1 cellular context compared by ENCODE assay signal in the genomic region with DNA sequence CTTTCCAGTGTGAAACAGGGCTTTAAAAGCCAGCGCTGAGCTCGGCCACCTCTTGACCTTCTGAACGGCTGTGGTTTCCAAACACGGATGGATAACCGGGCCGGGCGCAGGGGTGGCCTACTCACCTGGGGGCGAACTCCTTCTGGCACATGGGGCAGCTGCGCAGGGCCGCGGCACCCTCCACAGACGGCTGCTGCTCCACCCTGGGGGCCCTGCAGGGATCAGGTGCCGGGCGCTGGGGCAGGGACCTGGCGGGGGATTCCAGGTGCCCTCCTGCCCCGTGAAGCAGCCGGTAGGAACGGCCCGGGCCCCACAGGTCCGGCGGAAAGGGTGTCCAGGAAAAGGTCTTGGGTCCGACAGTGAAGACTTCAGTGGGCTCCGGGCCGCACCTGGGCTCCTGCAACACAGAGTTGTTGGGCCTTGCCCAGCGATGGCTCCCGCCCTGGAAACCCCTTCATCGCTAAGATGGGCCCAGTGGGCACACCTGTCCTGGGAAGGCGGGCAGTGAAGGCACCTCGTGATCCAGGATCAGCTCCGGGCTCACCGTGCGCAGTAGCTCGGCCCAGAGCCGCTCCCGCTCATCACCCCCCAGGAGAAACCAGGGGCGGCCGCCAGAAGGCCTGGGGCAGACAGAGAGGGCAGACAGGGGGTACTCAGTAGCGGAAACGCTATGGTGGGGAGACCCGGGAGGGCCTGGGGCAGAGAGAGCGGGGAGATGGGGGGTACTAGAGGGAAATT.
TF ChIP-seq lines count a peak whose summit lies in the region.

No MANE protein-coding gene starts in this region.

TF ChIP-seq in K562, 482 proteins besides CTCF, POLR2A, EP300 and RAD21 (continued from another document):
- TF ChIP-seq, protein P1, sequence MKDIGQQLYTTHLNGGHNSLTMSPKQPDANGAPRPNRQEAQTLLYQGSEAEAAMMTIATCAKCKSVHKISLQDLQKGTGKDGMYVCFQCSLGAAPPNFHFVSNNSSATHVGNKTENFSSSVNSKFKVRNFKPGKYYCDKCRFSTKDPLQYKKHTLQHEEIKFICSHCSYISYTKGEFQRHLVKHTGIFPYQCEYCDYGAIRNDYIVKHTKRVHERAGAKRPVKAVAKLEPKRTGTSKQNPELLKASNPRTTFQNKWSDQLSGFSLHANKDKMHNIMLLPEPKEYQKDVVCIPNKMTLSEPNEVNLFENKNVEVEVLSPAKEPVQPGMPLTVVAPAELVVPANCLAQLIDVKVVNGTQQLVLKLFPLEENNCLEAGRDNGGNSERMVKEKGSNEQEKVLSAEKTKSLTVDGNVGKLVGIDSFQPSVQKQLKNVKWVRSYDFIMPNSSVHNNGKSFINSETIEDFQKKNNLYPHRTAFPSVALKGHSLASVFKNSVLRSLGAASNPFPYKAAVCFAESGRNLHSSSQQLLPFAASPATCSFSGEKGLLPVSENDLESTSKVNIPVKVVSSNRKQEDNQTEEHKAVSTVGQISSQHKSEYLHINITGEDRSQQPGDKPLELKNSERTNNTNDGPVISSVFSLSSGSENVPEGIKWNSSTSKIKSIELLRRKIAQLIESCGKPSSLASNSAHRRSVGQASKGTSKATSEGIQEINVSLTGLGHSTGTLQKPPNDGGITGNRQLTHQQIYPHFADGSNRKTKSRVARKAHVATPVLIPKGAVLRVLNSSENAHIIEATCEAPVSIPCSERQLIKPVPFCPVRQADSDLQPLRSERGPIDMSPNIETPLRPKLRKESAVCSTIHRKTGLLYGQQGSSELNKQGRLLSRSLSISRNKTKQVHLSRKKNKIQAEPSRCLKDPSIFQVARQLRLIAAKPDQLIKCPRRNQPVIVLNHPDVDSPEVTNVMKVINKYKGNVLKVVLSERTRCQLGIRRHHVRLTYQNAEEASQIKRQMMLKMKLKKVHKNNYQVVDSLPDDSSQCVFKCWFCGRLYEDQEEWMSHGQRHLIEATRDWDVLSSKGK (CRISPR knock-in tag; IDR thresholded peaks at IDR 0.05) = no peak
- TF ChIP-seq POLR2G (IDR thresholded peaks at IDR 0.05; ENCODE audit: low read depth, low read length) = peak; percentile 67; the same call in 1 of the 2 replicates
- TF ChIP-seq CC2D1A (IDR thresholded peaks at IDR 0.05) = no peak
- TF ChIP-seq SOX6 (IDR thresholded peaks at IDR 0.05) = no peak
- TF ChIP-seq RBFOX2 (IDR thresholded peaks at IDR 0.05; ENCODE audit: low read depth, low read length) = peak; percentile 67
- TF ChIP-seq PCBP1 (IDR thresholded peaks at IDR 0.05; ENCODE audit: low read depth, low read length, poor library complexity, severe bottlenecking) = no peak
- TF ChIP-seq DACH1 (IDR thresholded peaks at IDR 0.05; ENCODE audit: partially characterized antibody) = no peak
- TF ChIP-seq NRF1 (conservative IDR thresholded peaks at IDR 0.05 in 1 of 2, IDR thresholded peaks at IDR 0.05 in 1 of 2) = peak; percentile 59 to 65
- TF ChIP-seq BACH1 (tag; IDR thresholded peaks at IDR 0.05) = no peak
- peak; percentile 72 for TF ChIP-seq ZFX (CRISPR knock-in tag; IDR thresholded peaks at IDR 0.05)
- TF ChIP-seq RCOR1 (IDR thresholded peaks at IDR 0.05; ENCODE audit: borderline replicate concordance in 1 of 2, low read depth in 2 of 2, low read length in 2 of 2) = no peak
- TF ChIP-seq CBX8 (IDR thresholded peaks at IDR 0.05; ENCODE audit: borderline replicate concordance, extremely low read depth, low read depth, low read length, poor library complexity, severe bottlenecking) = no peak
- TF ChIP-seq, protein P2, sequence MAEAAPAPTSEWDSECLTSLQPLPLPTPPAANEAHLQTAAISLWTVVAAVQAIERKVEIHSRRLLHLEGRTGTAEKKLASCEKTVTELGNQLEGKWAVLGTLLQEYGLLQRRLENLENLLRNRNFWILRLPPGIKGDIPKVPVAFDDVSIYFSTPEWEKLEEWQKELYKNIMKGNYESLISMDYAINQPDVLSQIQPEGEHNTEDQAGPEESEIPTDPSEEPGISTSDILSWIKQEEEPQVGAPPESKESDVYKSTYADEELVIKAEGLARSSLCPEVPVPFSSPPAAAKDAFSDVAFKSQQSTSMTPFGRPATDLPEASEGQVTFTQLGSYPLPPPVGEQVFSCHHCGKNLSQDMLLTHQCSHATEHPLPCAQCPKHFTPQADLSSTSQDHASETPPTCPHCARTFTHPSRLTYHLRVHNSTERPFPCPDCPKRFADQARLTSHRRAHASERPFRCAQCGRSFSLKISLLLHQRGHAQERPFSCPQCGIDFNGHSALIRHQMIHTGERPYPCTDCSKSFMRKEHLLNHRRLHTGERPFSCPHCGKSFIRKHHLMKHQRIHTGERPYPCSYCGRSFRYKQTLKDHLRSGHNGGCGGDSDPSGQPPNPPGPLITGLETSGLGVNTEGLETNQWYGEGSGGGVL (CRISPR knock-in tag; IDR thresholded peaks at IDR 0.05) = no peak
- no peak for TF ChIP-seq MEF2A (IDR thresholded peaks at IDR 0.05; ENCODE audit: control insufficient read depth, low read depth, low read length)
- TF ChIP-seq CHCHD3 (CRISPR knock-in tag; IDR thresholded peaks at IDR 0.05) = no peak
- TF ChIP-seq LCOR (CRISPR knock-in tag; IDR thresholded peaks at IDR 0.05) = no peak
- TF ChIP-seq, protein P3, sequence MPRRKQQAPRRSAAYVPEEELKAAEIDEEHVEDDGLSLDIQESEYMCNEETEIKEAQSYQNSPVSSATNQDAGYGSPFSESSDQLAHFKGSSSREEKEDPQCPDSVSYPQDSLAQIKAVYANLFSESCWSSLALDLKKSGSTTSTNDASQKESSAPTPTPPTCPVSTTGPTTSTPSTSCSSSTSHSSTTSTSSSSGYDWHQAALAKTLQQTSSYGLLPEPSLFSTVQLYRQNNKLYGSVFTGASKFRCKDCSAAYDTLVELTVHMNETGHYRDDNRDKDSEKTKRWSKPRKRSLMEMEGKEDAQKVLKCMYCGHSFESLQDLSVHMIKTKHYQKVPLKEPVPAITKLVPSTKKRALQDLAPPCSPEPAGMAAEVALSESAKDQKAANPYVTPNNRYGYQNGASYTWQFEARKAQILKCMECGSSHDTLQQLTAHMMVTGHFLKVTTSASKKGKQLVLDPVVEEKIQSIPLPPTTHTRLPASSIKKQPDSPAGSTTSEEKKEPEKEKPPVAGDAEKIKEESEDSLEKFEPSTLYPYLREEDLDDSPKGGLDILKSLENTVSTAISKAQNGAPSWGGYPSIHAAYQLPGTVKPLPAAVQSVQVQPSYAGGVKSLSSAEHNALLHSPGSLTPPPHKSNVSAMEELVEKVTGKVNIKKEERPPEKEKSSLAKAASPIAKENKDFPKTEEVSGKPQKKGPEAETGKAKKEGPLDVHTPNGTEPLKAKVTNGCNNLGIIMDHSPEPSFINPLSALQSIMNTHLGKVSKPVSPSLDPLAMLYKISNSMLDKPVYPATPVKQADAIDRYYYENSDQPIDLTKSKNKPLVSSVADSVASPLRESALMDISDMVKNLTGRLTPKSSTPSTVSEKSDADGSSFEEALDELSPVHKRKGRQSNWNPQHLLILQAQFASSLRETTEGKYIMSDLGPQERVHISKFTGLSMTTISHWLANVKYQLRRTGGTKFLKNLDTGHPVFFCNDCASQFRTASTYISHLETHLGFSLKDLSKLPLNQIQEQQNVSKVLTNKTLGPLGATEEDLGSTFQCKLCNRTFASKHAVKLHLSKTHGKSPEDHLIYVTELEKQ (CRISPR knock-in tag; IDR thresholded peaks at IDR 0.05) = no peak
- TF ChIP-seq ZNF445 (CRISPR knock-in tag; IDR thresholded peaks at IDR 0.05; ENCODE audit: low read depth) = no peak
- no peak for TF ChIP-seq MECOM (CRISPR knock-in tag; IDR thresholded peaks at IDR 0.05)
- no peak for TF ChIP-seq ZNF217 (CRISPR knock-in tag; IDR thresholded peaks at IDR 0.05)
- no peak for TF ChIP-seq PCBP2 (IDR thresholded peaks at IDR 0.05; ENCODE audit: low read depth, low read length, poor library complexity, severe bottlenecking)
- no peak for TF ChIP-seq KLF10 (CRISPR knock-in tag; IDR thresholded peaks at IDR 0.05)
- peak; percentile 53; the same call in 1 of the 2 replicates for TF ChIP-seq NR1H2 (CRISPR knock-in tag; IDR thresholded peaks at IDR 0.05)
- TF ChIP-seq ZNF384 (IDR thresholded peaks at IDR 0.05; ENCODE audit: low read depth, low read length) = no peak
- TF ChIP-seq, protein P4, sequence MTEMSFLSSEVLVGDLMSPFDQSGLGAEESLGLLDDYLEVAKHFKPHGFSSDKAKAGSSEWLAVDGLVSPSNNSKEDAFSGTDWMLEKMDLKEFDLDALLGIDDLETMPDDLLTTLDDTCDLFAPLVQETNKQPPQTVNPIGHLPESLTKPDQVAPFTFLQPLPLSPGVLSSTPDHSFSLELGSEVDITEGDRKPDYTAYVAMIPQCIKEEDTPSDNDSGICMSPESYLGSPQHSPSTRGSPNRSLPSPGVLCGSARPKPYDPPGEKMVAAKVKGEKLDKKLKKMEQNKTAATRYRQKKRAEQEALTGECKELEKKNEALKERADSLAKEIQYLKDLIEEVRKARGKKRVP (CRISPR knock-in tag; IDR thresholded peaks at IDR 0.05) = no peak
- TF ChIP-seq, protein P5, sequence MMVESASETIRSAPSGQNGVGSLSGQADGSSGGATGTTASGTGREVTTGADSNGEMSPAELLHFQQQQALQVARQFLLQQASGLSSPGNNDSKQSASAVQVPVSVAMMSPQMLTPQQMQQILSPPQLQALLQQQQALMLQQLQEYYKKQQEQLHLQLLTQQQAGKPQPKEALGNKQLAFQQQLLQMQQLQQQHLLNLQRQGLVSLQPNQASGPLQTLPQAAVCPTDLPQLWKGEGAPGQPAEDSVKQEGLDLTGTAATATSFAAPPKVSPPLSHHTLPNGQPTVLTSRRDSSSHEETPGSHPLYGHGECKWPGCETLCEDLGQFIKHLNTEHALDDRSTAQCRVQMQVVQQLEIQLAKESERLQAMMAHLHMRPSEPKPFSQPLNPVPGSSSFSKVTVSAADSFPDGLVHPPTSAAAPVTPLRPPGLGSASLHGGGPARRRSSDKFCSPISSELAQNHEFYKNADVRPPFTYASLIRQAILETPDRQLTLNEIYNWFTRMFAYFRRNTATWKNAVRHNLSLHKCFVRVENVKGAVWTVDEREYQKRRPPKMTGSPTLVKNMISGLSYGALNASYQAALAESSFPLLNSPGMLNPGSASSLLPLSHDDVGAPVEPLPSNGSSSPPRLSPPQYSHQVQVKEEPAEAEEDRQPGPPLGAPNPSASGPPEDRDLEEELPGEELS (CRISPR knock-in tag; IDR thresholded peaks at IDR 0.05; ENCODE audit: borderline replicate concordance) = no peak
- 0 out of 2 replicates have a peak, but pooled peaks have one; percentile 22 for TF ChIP-seq GATA2 (CRISPR knock-in tag; IDR thresholded peaks at IDR 0.05)
- no peak for TF ChIP-seq PURB (CRISPR knock-in tag; IDR thresholded peaks at IDR 0.05; ENCODE audit: low read depth)
TF ChIP-seq in K562: peak in this region for 31.
